Comparison of ENCODE assay signal across 10 cellular contexts in the genomic region with DNA sequence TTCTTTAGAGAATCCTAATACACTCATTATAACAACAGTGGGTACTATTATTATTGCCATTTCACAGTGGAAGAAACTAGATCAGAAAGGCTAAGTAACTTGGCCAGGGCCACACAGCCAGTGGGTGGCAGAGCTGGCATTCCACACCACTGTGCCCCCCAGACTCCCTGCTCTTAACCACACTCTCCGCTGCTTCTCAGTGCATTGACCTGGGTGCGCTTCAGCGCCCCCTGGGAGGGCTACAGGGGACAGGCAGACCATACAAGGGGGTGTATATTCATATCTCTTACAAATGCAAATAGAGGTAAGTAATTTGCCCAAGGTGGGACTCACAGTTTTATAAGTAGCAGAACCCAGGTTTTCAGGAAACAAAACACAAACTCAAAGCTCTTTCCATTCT.
A peak's percentile ranks its signal among the peaks of the same experiment; 100 is the strongest.
DNase-seq lines count a peak whose midpoint lies in the region; ATAC-seq and TF ChIP-seq lines count a peak whose summit lies in the region.
"Had no signal": no experiment of that assay in that cellular context is flagged by ENCODE, and none has a peak within 500 bp of the region (broad histone marks: within the 10 kb centered on the region; RNA-seq: fewer than 3 reads in every experiment).

No MANE protein-coding gene starts in this region.

- TF ChIP-seq POLR2A in IMR-90 (IDR thresholded peaks at IDR 0.05; ENCODE audit: low read depth, low read length): no peak

- H3K79me1 ChIP-seq in IMR-90 (ENCODE audit: low read depth in 1 of 2, low read length in 2 of 2) (no peaks in the 10 kb centered on the region; a peak in 1 of 4 replicates), mesendoderm (ENCODE audit: low read length) (peaks cover 3% of the 10 kb centered on the region)

- H3K27ac ChIP-seq in IMR-90 (ENCODE audit: insufficient read depth, low read length): no peak overlapping the region
- no peak overlapping the region for H3K27ac ChIP-seq in mesendoderm (ENCODE audit: low read depth, low read length)
- no peak overlapping the region for H3K27ac ChIP-seq in aorta (ENCODE audit: low read depth in 1 of 2, low read length in 2 of 2)

- H2AFZ ChIP-seq in IMR-90 (replicated peaks; ENCODE audit: low read length, poor library complexity): no peak overlapping the region

- H2BK20ac ChIP-seq in IMR-90 (ENCODE audit: low read depth, low read length): no peak overlapping the region

- dilution Hi-C loops in IMR-90 (cut with HindIII; ENCODE audit: low sequenced_read_pairs, unreplicated experiment): no loop called here

- H4K20me1 ChIP-seq in IMR-90 (ENCODE audit: insufficient read depth, low read length): no peaks in the 10 kb centered on the region

- H3K79me2 ChIP-seq in mesendoderm (ENCODE audit: control insufficient read depth, insufficient read depth, low read length): no peaks in the 10 kb centered on the region

- H3K9me1 ChIP-seq in IMR-90 (ENCODE audit: insufficient read depth, low read length): peaks cover 6% of the 10 kb centered on the region; the same call in 1 of the 2 replicates

- H3K4ac ChIP-seq in IMR-90 (ENCODE audit: low read depth, low read length) (no peak overlapping the region), mesendoderm (ENCODE audit: low read depth, low read length) (no peak overlapping the region)

- H2BK15ac ChIP-seq in IMR-90 (ENCODE audit: low read depth, low read length) (no peak overlapping the region), mesendoderm (replicated peaks; ENCODE audit: low read depth) (no peak overlapping the region)

- H3K56ac ChIP-seq in IMR-90 (ENCODE audit: extremely low read depth, insufficient read depth, low read length) (no peak overlapping the region), mesendoderm (ENCODE audit: low read length) (no peak overlapping the region)

- DNase-seq in DMS 273 (lab: John Stamatoyannopoulos, UW; ENCODE audit: unreplicated experiment) (peak; percentile 31), DMS 273 treated with DMSO at 0.1 percent for 48 hours (lab: John Stamatoyannopoulos, UW) (no peak), IMR-90 (no peak), mesendoderm (peak; percentile 64), aorta (no peak), AG08396 (ENCODE audit: low spot score) (no peak)
- peak; percentile 27 to 32 for DNase-seq in activated T-cell treated with anti-CD3 and anti-CD28 coated beads, Interleukin-2, amount 50 U/mL, for 48 hours
- DNase-seq: 8988T, activated B cell treated with CpG ODN at 0.5 μM for 24 hours had no signal

- in situ Hi-C loops in IMR-90 (cut with MboI; ENCODE audit: low sequenced_read_pairs): no loop called here

- H4K5ac ChIP-seq in IMR-90 (ENCODE audit: low read depth, low read length) (no peak overlapping the region), mesendoderm (ENCODE audit: low read length) (no peak overlapping the region)

- 0 out of 2 replicates have a peak, but pooled peaks have one; percentile 25 for TF ChIP-seq CTCF in IMR-90 (conservative IDR thresholded peaks at IDR 0.05; ENCODE audit: low read depth, low read length)

- H2BK120ac ChIP-seq in IMR-90 (ENCODE audit: low read depth, low read length) (no peak overlapping the region), mesendoderm (ENCODE audit: low read depth, low read length) (no peak overlapping the region)

- H3K27me3 ChIP-seq in IMR-90 (ENCODE audit: control insufficient read depth, insufficient read depth, low read length) (no peaks in the 10 kb centered on the region), mesendoderm (ENCODE audit: insufficient read depth, low read length, poor library complexity) (no peaks in the 10 kb centered on the region), aorta (ENCODE audit: control insufficient read depth in 1 of 2, insufficient read depth in 2 of 2, low read length in 1 of 2) (no peaks in the 10 kb centered on the region)

- H3K4me2 ChIP-seq in IMR-90 (ENCODE audit: low read depth, low read length) (no peak overlapping the region), mesendoderm (ENCODE audit: low read length) (no peak overlapping the region)

- H2BK5ac ChIP-seq in IMR-90 (ENCODE audit: low read depth, low read length, poor library complexity, severe bottlenecking) (no peak overlapping the region), mesendoderm (ENCODE audit: low read length) (no peak overlapping the region)

- no TSS peak for BruUV-seq in IMR-90 (replicated peaks; lab: Mats Ljungman, UMichigan)

- H3K23ac ChIP-seq in IMR-90 (ENCODE audit: low read depth, low read length) (no peak overlapping the region), mesendoderm (ENCODE audit: low read length) (no peak overlapping the region)

- intact Hi-C loops in IMR-90 (cut with micrococcal nuclease) (no loop called here), aorta (cut with DNase I) (no loop called here)

- CTCF ChIA-PET in IMR-90 (lab: Yijun Ruan, JAX): no interaction called here

- no peak for TF ChIP-seq RAD21 in IMR-90 (IDR thresholded peaks at IDR 0.05; ENCODE audit: low read length)

- no CpG with 5 or more reads among the region's 3 CpGs for WGBS in IMR-90 (ENCODE audit: extremely low coverage in 2 of 2, insufficient read length in 1 of 2), 2 experiments
- no CpG with 5 or more reads among the region's 3 CpGs for WGBS in mesendoderm (ENCODE audit: extremely low coverage, insufficient coverage, low lambda C conversion rate)
- WGBS in aorta, 2 donors: 77 to 84% methylated on average over 3 of the region's 3 CpGs

- H2AK5ac ChIP-seq in IMR-90 (ENCODE audit: low read depth, low read length) (no peak overlapping the region), mesendoderm (ENCODE audit: low read length) (no peak overlapping the region)

- H3K4me3 ChIP-seq in IMR-90 (ENCODE audit: insufficient read depth, low read depth, low read length) (no peak overlapping the region), mesendoderm (ENCODE audit: low read length) (no peak overlapping the region), aorta (ENCODE audit: low read length in 2 of 2) (no peak overlapping the region)

- H3K9ac ChIP-seq in IMR-90 (ENCODE audit: low read depth, low read length): no peak overlapping the region
- H3K9ac ChIP-seq in mesendoderm (ENCODE audit: low read length): no peak overlapping the region

- H3K14ac ChIP-seq in IMR-90 (replicated peaks; ENCODE audit: low read depth, low read length): no peak overlapping the region

- H3K36me3 ChIP-seq in IMR-90 (ENCODE audit: control insufficient read depth, insufficient read depth, low read length): no peaks in the 10 kb centered on the region
- no peaks in the 10 kb centered on the region for H3K36me3 ChIP-seq in mesendoderm (ENCODE audit: control insufficient read depth, insufficient read depth, low read length)
- H3K36me3 ChIP-seq in aorta (ENCODE audit: control insufficient read depth in 1 of 2, insufficient read depth in 2 of 2, low read length in 1 of 2): no peaks in the 10 kb centered on the region

- POLR2A ChIA-PET in IMR-90 (lab: Charles Lee; ENCODE audit: unreplicated experiment): no interaction called here

- H2AK9ac ChIP-seq in IMR-90 (replicated peaks; ENCODE audit: low read depth, low read length, poor library complexity): no peak overlapping the region

- H4K8ac ChIP-seq in IMR-90 (ENCODE audit: low read depth in 2 of 2, low read length in 2 of 2) (no peak overlapping the region), mesendoderm (ENCODE audit: low read depth, low read length) (no peak overlapping the region)

- no peaks in the 10 kb centered on the region for H3K9me3 ChIP-seq in IMR-90 (ENCODE audit: control insufficient read depth, insufficient read depth, low read length)
- no peaks in the 10 kb centered on the region for H3K9me3 ChIP-seq in aorta (ENCODE audit: control insufficient read depth, low read length)

- no peak overlapping the region for H4K91ac ChIP-seq in IMR-90 (ENCODE audit: insufficient read depth, low read depth, low read length)

- H3K18ac ChIP-seq in IMR-90 (ENCODE audit: low read depth, low read length) (no peak overlapping the region), mesendoderm (ENCODE audit: low read length) (no peak overlapping the region)

- peaks cover 2% of the 10 kb centered on the region; the same call in 1 of the 2 replicates for H3K4me1 ChIP-seq in IMR-90 (ENCODE audit: control insufficient read depth, insufficient read depth, low read length)
- H3K4me1 ChIP-seq in mesendoderm (ENCODE audit: control insufficient read depth, low read depth, low read length): no peaks in the 10 kb centered on the region
- no peaks in the 10 kb centered on the region for H3K4me1 ChIP-seq in aorta (ENCODE audit: control insufficient read depth in 1 of 2, insufficient read depth in 2 of 2, low read length in 2 of 2)

- ATAC-seq in IMR-90 (ENCODE audit: low read depth) (no peak; the same call in 1 of the 2 replicates), HG02759 (IDR thresholded peaks at IDR 0.05; ENCODE audit: unreplicated experiment) (no peak), aorta (ENCODE audit: low FRiP score) (no peak)

TF ChIP-seq in IMR-90, 13 proteins besides CTCF, POLR2A, EP300 and RAD21:
- no peak for TF ChIP-seq CEBPB (IDR thresholded peaks at IDR 0.05; ENCODE audit: low read depth, low read length)
- TF ChIP-seq CHD1 (IDR thresholded peaks at IDR 0.05; ENCODE audit: low read depth, low read length): no peak
- TF ChIP-seq, protein P1, sequence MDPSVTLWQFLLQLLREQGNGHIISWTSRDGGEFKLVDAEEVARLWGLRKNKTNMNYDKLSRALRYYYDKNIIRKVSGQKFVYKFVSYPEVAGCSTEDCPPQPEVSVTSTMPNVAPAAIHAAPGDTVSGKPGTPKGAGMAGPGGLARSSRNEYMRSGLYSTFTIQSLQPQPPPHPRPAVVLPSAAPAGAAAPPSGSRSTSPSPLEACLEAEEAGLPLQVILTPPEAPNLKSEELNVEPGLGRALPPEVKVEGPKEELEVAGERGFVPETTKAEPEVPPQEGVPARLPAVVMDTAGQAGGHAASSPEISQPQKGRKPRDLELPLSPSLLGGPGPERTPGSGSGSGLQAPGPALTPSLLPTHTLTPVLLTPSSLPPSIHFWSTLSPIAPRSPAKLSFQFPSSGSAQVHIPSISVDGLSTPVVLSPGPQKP (IDR thresholded peaks at IDR 0.05; ENCODE audit: borderline replicate concordance, low read depth, low read length): no peak
- TF ChIP-seq RFX5 (IDR thresholded peaks at IDR 0.05; ENCODE audit: low read depth, low read length): no peak
- no peak for TF ChIP-seq MAZ (IDR thresholded peaks at IDR 0.05; ENCODE audit: borderline replicate concordance, low read depth, low read length)
- no peak for TF ChIP-seq BHLHE40 (IDR thresholded peaks at IDR 0.05; ENCODE audit: low read depth, low read length)
- TF ChIP-seq SMC3 (IDR thresholded peaks at IDR 0.05; ENCODE audit: low read depth, low read length): no peak
- no peak for TF ChIP-seq FOS (IDR thresholded peaks at IDR 0.05; ENCODE audit: low read depth, low read length)

Comparison
In these comparisons a context has a peak if more than half of its experiments do, and no peak if none do; other contexts are left out.
1. DNase-seq: peak in DMS 273 (single experiment), activated T-cell treated with anti-CD3 and anti-CD28 coated beads, Interleukin-2, amount 50 U/mL, for 48 hours (2 of 2) and mesendoderm (single experiment); none in DMS 273 treated with DMSO at 0.1 percent for 48 hours (single experiment), IMR-90 (single experiment), aorta (0 of 2) and AG08396 (single experiment).